8 cellular contexts compared by ENCODE assay signal in the genomic region with DNA sequence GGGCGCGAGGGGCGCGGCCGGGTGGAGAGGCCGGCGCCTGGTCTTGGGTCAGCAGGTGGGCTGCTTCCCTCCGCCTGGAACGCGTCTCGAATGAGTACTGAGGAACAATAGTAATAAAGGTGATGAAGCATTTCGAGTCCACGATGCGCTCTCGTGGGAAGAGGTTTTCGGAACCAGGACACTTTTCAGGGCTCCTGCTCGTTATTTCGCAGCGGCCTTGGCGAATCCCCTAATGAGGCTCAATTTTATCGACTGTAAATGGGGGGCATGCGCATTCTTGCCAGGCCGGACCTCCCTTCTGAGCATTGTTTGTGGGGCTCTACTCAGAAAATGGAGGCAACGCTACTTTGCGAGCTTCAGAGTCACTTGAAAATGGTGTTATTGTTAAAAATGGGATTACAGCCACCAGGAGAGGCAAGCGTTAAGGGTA. TPM values are rescaled to one million over a fixed set of nuclear protein-coding genes. Genes with fewer than 3 reads are reported as not detected.
DNase-seq lines count a peak whose midpoint lies in the region; ATAC-seq and TF ChIP-seq lines count a peak whose summit lies in the region.

No MANE protein-coding gene starts in this region.

- CTCF ChIA-PET in WTC11 (lab: Charles Lee): interaction anchor here (0.7 kb wide), 1 partner anchor 416 kb away, joined by 4 read pairs; no protein-coding TSS in a partner anchor

- peak overlapping the region; percentile 96 for H3K4me3 Mint-ChIP-seq in WTC11

- TF ChIP-seq CTCF in WTC11 (IDR thresholded peaks at IDR 0.05): no peak
- TF ChIP-seq CTCF in omental fat pad (IDR thresholded peaks at IDR 0.05): no peak

- H3K4me3 ChIP-seq in iPS-11a (ENCODE audit: low read depth, low read length) (peak overlapping the region; percentile 75), stomach smooth muscle (ENCODE audit: low read length in 2 of 2) (peak overlapping the region; percentile 86 to 91)

- H3K27me3 ChIP-seq in stomach smooth muscle (ENCODE audit: control insufficient read depth in 1 of 2, insufficient read depth in 2 of 2, low read length in 2 of 2): no peaks in the 10 kb centered on the region

- H3K9me3 Mint-ChIP-seq in WTC11: no peaks in the 10 kb centered on the region

- DNase-seq in NCI-H2107 treated with DMSO at 0.1 percent for 48 hours (lab: John Stamatoyannopoulos, UW; ENCODE audit: unreplicated experiment) (peak; percentile 37), NCI-H2107 (lab: John Stamatoyannopoulos, UW) (no peak), WTC11 (ENCODE audit: low spot score) (no peak), dermis blood vessel endothelial cell (no peak), omental fat pad (ENCODE audit: low spot score) (no peak)

- peaks cover 14% of the 10 kb centered on the region for H3K4me1 ChIP-seq in stomach smooth muscle (ENCODE audit: control insufficient read depth, insufficient read depth, low read length)

- peak overlapping the region; percentile 75 to 84 for H3K9ac ChIP-seq in stomach smooth muscle (ENCODE audit: low read length in 2 of 2)

- peaks cover 36% of the 10 kb centered on the region for H3K4me1 Mint-ChIP-seq in WTC11

- no peaks in the 10 kb centered on the region for H3K27me3 Mint-ChIP-seq in WTC11 (ENCODE audit: low read depth)

- H3K36me3 Mint-ChIP-seq in WTC11: peaks cover 24% of the 10 kb centered on the region

- peak overlapping the region; percentile 82 for H3K27ac ChIP-seq in stomach smooth muscle (ENCODE audit: low read length)

- POLR2A ChIA-PET in WTC11 (lab: Charles Lee): interaction anchor here (1.5 kb wide), 1 partner anchor 8 kb away, joined by 9 read pairs; no protein-coding TSS in a partner anchor

- ATAC-seq in WTC11: no peak
- no peak for ATAC-seq in HG03135 (IDR thresholded peaks at IDR 0.05; ENCODE audit: unreplicated experiment)
- ATAC-seq in omental fat pad (ENCODE audit: low FRiP score): no peak

- H3K36me3 ChIP-seq in stomach smooth muscle (ENCODE audit: control insufficient read depth in 2 of 2, insufficient read depth in 2 of 2, low read length in 2 of 2): peaks cover 8 to 9% of the 10 kb centered on the region in 2 donors

- no peaks in the 10 kb centered on the region for H3K9me3 ChIP-seq in stomach smooth muscle (ENCODE audit: control insufficient read depth in 2 of 2, low read length in 2 of 2)

- H3K27ac Mint-ChIP-seq in WTC11: peak overlapping the region; percentile 98

TF ChIP-seq in WTC11, 78 proteins besides CTCF, POLR2A, EP300 and RAD21:
- TF ChIP-seq, protein P1, sequence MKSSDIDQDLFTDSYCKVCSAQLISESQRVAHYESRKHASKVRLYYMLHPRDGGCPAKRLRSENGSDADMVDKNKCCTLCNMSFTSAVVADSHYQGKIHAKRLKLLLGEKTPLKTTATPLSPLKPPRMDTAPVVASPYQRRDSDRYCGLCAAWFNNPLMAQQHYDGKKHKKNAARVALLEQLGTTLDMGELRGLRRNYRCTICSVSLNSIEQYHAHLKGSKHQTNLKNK (CRISPR knock-in tag; IDR thresholded peaks at IDR 0.05): 0 out of 2 replicates have a peak, but pooled peaks have one; percentile 19
- TF ChIP-seq, protein P2, sequence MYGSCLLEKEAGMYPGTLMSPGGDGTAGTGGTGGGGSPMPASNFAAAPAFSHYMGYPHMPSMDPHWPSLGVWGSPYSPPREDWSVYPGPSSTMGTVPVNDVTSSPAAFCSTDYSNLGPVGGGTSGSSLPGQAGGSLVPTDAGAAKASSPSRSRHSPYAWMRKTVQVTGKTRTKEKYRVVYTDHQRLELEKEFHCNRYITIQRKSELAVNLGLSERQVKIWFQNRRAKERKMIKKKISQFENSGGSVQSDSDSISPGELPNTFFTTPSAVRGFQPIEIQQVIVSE (CRISPR knock-in tag; IDR thresholded peaks at IDR 0.05; ENCODE audit: borderline replicate concordance): no peak

RNA-seq across cellular contexts. Expression of a gene that starts 1.2 kb away (rescaled TPM):
- total RNA-seq in WTC11 (2021) (48.6 to 51.5 TPM (median 50.8 TPM) in 3 replicates), dermis blood vessel endothelial cell (31.0 and 38.4 TPM in 2 replicates), omental fat pad (10 to 100 TPM; 25.8 to 45.1 (median 37.8) TPM)
